ENCODE assay signal across 8 cellular contexts in genomic region chr7:75639893-75640600, GRCh38.
DNase-seq lines count a peak whose midpoint lies in the region; ATAC-seq and TF ChIP-seq lines count a peak whose summit lies in the region.

No MANE protein-coding gene starts in this region.

- TF ChIP-seq CTCF in Panc1 (IDR thresholded peaks at IDR 0.05) (no peak), fibroblast of mammary gland (conservative IDR thresholded peaks at IDR 0.05; ENCODE audit: control insufficient read depth, insufficient read depth, low read depth, low read length) (no peak), retinal pigment epithelial cell (conservative IDR thresholded peaks at IDR 0.05; ENCODE audit: low read depth, low read length) (no peak)

- no peak overlapping the region for H3K27ac ChIP-seq in GM23248
- H3K27ac ChIP-seq in Panc1 (ENCODE audit: low read length): peak overlapping the region; percentile 75

- no peaks in the 10 kb centered on the region for H4K20me1 ChIP-seq in GM23248 (ENCODE audit: insufficient read depth)

- CTCF ChIA-PET in Panc1 (lab: Charles Lee): no interaction called here

- no peaks in the 10 kb centered on the region for H3K9me2 ChIP-seq in GM23248 (ENCODE audit: insufficient read depth)

- H3K9ac ChIP-seq in GM23248: peak overlapping the region; percentile 74

- no peaks in the 10 kb centered on the region for H3K9me3 ChIP-seq in GM23248 (ENCODE audit: low read depth)
- H3K9me3 ChIP-seq in Panc1 (ENCODE audit: control insufficient read depth, insufficient read depth, low read depth, low read length): no peaks in the 10 kb centered on the region

- DNase-seq in GM23248: peak; percentile 35
- no peak for DNase-seq in Panc1 (ENCODE audit: low read depth, low spot score)
- no peak for DNase-seq in fibroblast of mammary gland (ENCODE audit: low read depth)
- DNase-seq in retinal pigment epithelial cell (ENCODE audit: low read depth): no peak
- DNase-seq in midbrain (lab: John Stamatoyannopoulos, UW): no peak
- no peak for DNase-seq in HCEC 1CT

- H3K4me3 ChIP-seq in GM23248 (peak overlapping the region; percentile 82), Panc1 (ENCODE audit: low read depth in 2 of 2, low read length in 2 of 2) (peak overlapping the region; percentile 57 to 59), fibroblast of mammary gland (ENCODE audit: control insufficient read depth, low read depth, low read length) (peak overlapping the region; percentile 53), retinal pigment epithelial cell (ENCODE audit: low read length) (peak overlapping the region; percentile 63)

- H3K36me3 ChIP-seq in GM23248 (ENCODE audit: low read depth) (no peaks in the 10 kb centered on the region), Panc1 (ENCODE audit: control insufficient read depth, insufficient read depth, low read length) (no peaks in the 10 kb centered on the region)

- 46 to 50% methylated on average over 15 of the region's 15 CpGs for WGBS in GM23248 (ENCODE audit: low coverage in 1 of 2, low lambda C conversion rate in 2 of 2, missing lambda C conversion rate in 2 of 2), 2 experiments

- H3F3A ChIP-seq in GM23248 (ENCODE audit: insufficient read depth): 0 out of 2 replicates have a peak, but pooled peaks cover 4% of the 10 kb centered on the region

- in situ Hi-C loops in GM23248 (cut with MboI): loop anchor here (5.0 to 10.0 kb wide), 2 partner anchors 48 to 115 kb away; no protein-coding TSS in a partner anchor
- in situ Hi-C loops in Panc1 (cut with HindIII; ENCODE audit: low pct_unique_long_range_greater_than_20kb, low sequenced_read_pairs): no loop called here

- ATAC-seq in Panc1: peak; percentile 32; the same call in 1 of the 2 replicates
- ATAC-seq in HG02763 (IDR thresholded peaks at IDR 0.05; ENCODE audit: unreplicated experiment): no peak
- ATAC-seq in HG03432 (IDR thresholded peaks at IDR 0.05; ENCODE audit: unreplicated experiment): no peak

- peak overlapping the region; percentile 74 for H3K4me2 ChIP-seq in GM23248 (ENCODE audit: unreplicated experiment)

- H2AFZ ChIP-seq in GM23248: peak overlapping the region; percentile 79

- H3K4me1 ChIP-seq in GM23248 (ENCODE audit: insufficient read depth): peaks cover 6% of the 10 kb centered on the region; the same call in 1 of the 2 replicates
- H3K4me1 ChIP-seq in Panc1 (ENCODE audit: control insufficient read depth, insufficient read depth, low read length): peaks cover 11% of the 10 kb centered on the region

- H3K79me2 ChIP-seq in GM23248 (ENCODE audit: insufficient read depth): no peaks in the 10 kb centered on the region

- POLR2A ChIA-PET in Panc1 (lab: Charles Lee): no interaction called here

- intact Hi-C loops in Panc1 (cut with micrococcal nuclease; ENCODE audit: unreplicated experiment): loop anchor here (10.0 kb wide), 2 partner anchors 95 to 125 kb away; partner anchors contain the start of gene HIP1

- no peaks in the 10 kb centered on the region for H3K27me3 ChIP-seq in GM23248 (replicated peaks; ENCODE audit: insufficient read depth)
- H3K27me3 ChIP-seq in Panc1 (ENCODE audit: control insufficient read depth, insufficient read depth, low read length): no peaks in the 10 kb centered on the region

- BruUV-seq in Panc1 (replicated peaks; lab: Mats Ljungman, UMichigan): no TSS peak
